Comparison of ENCODE assay signal across 30 cellular contexts in genomic region chr4:169773889-169774288, GRCh38.
"Had no signal": no experiment of that assay in that cellular context is flagged by ENCODE, and none has a peak within 500 bp of the region (broad histone marks: within the 10 kb centered on the region; RNA-seq: fewer than 3 reads in every experiment).

No MANE protein-coding gene starts in this region.

- H3K27ac ChIP-seq: adrenal gland, breast epithelium, SK-N-MC, VCaP had no signal

- H3K4me3 ChIP-seq: MG63, SK-N-MC had no signal

- H3K36me3 ChIP-seq: adrenal gland, breast epithelium, MG63 had no signal

- H3K27ac Mint-ChIP-seq: activated CD8-positive, alpha-beta T cell treated with anti-CD3 and anti-CD28 coated beads for 36 hours; activated naive CD4-positive, alpha-beta T cell treated with anti-CD3 and anti-CD28 coated beads, Interleukin-2, amount 10 ng/mL, durations not matched to agents 7 days and 5 days; activated naive CD8-positive, alpha-beta T cell treated with anti-CD3 and anti-CD28 coated beads, Interleukin-2, amount 10 ng/mL, durations not matched to agents 7 days and 5 days; activated T-cell treated with anti-CD3 and anti-CD28 coated beads, Interleukin-2, amount 50 U/mL, for 72 hours; activated T-helper 2 cell treated with anti-CD3 and anti-CD28 coated beads, Interferon-gamma antibody, Interleukin-2, Interleukin-4, amounts not matched to agents 10 μg/mL and 5 μg/mL and 100 μg/mL, durations not matched to agents 14 hours and 24 hours and 36 hours had no signal

- DNase-seq: activated CD4-positive, alpha-beta T cell treated with anti-CD3 and anti-CD28 coated beads, Interleukin-2, amount 50 U/mL, for 1 hour; activated CD4-positive, CD25-positive, alpha-beta regulatory T cell; activated CD8-positive, alpha-beta memory T cell treated with anti-CD3 and anti-CD28 coated beads, Interleukin-2, amount 50 U/mL, for 4 hours; activated gamma-delta T cell treated with Interleukin-2 at 50 U/mL for 16 hours; activated naive CD4-positive, alpha-beta T cell treated with anti-CD3 and anti-CD28 coated beads, Interleukin-2, amount 10 ng/mL, durations not matched to agents 7 days and 5 days; activated naive CD8-positive, alpha-beta T cell treated with anti-CD3 and anti-CD28 coated beads, Interleukin-2, amount 10 ng/mL, durations not matched to agents 7 days and 5 days; adrenal gland; aorta; MG63; MV-4-11; NCI-H1092 treated with DMSO at 0.1 percent for 48 hours; NCI-H1417 treated with DMSO at 0.1 percent for 48 hours; NCI-H1694; NCI-H2029; NCI-H2107; NCI-H2171 treated with DMSO at 0.1 percent for 48 hours; NCI-H226; NCI-H510A; NCI-H69; NK-92 treated with Interleukin-12 subunit alpha and Interleukin-12 subunit beta, amount 100 ng/mL, for 24 hours; OCI-M1; RPMI8226; T-helper 1 cell had no signal

- H3K4me1 ChIP-seq: breast epithelium had no signal

- ATAC-seq: Panc1 had no signal

- H3K4me3 Mint-ChIP-seq: activated CD8-positive, alpha-beta T cell treated with anti-CD3 and anti-CD28 coated beads for 36 hours; activated naive CD4-positive, alpha-beta T cell treated with anti-CD3 and anti-CD28 coated beads, Interleukin-2, amount 10 ng/mL, durations not matched to agents 7 days and 5 days; activated naive CD8-positive, alpha-beta T cell treated with anti-CD3 and anti-CD28 coated beads, Interleukin-2, amount 10 ng/mL, durations not matched to agents 7 days and 5 days had no signal

- H3K36me3 Mint-ChIP-seq: activated naive CD4-positive, alpha-beta T cell treated with anti-CD3 and anti-CD28 coated beads, Interleukin-2, amount 10 ng/mL, durations not matched to agents 7 days and 5 days; activated naive CD8-positive, alpha-beta T cell treated with anti-CD3 and anti-CD28 coated beads, Interleukin-2, amount 10 ng/mL, durations not matched to agents 7 days and 5 days had no signal

- H3K9me3 Mint-ChIP-seq: activated CD8-positive, alpha-beta T cell treated with anti-CD3 and anti-CD28 coated beads for 36 hours; activated naive CD4-positive, alpha-beta T cell treated with anti-CD3 and anti-CD28 coated beads, Interleukin-2, amount 10 ng/mL, durations not matched to agents 7 days and 5 days; activated naive CD8-positive, alpha-beta T cell treated with anti-CD3 and anti-CD28 coated beads, Interleukin-2, amount 10 ng/mL, durations not matched to agents 7 days and 5 days; activated T-cell treated with anti-CD3 and anti-CD28 coated beads, Interleukin-2, amount 50 U/mL, for 72 hours; activated T-helper 2 cell treated with anti-CD3 and anti-CD28 coated beads, Interferon-gamma antibody, Interleukin-2, Interleukin-4, amounts not matched to agents 10 μg/mL and 5 μg/mL and 100 μg/mL, durations not matched to agents 14 hours and 24 hours and 36 hours had no signal

- H3K27me3 ChIP-seq: MG63 had no signal

- H3K9me3 ChIP-seq: adrenal gland, breast epithelium, MG63 had no signal
